Comparison of ENCODE assay signal across 8 cellular contexts in genomic region chrX:251762-252311, GRCh38. TPM values are rescaled to one million over a fixed set of nuclear protein-coding genes. Genes with fewer than 3 reads are reported as not detected.
DNase-seq lines count a peak whose midpoint lies in the region; ATAC-seq, FAIRE-seq and TF ChIP-seq lines count a peak whose summit lies in the region.
"Not testable (repeated sequence)": the region's sequence is repeated elsewhere in the genome, so short reads cannot be mapped to it uniquely, and the experiment has no call there.

No MANE protein-coding gene starts in this region.

- peaks cover 0 to 25% (median 18%) of the 10 kb centered on the region in 4 donors for H3K4me1 Mint-ChIP-seq in CD4-positive, CD25-positive, alpha-beta regulatory T cell
- peaks cover 16% of the 10 kb centered on the region for H3K4me1 Mint-ChIP-seq in T-helper 17 cell
- H3K4me1 Mint-ChIP-seq in activated CD8-positive, alpha-beta T cell treated with anti-CD3 and anti-CD28 coated beads, Interleukin-2, amount 10 ng/mL, durations not matched to agents 7 days and 5 days (ENCODE audit: low read depth), result peaks cover 24% of the 10 kb centered on the region
- H3K4me1 Mint-ChIP-seq in immature natural killer cell, result peaks cover 8 to 18% of the 10 kb centered on the region in 2 donors

- peak overlapping the region; percentile 63; the same call in 1 of the 2 replicates for H3K9ac ChIP-seq in OCI-LY3 (ENCODE audit: low read length)
- H3K9ac ChIP-seq in K562 (ENCODE audit: insufficient read depth in 1 of 2, low read depth in 2 of 2, low read length in 2 of 2); neuronal stem cell (ENCODE audit: low read depth, low read length, poor library complexity): not testable (repeated sequence)

- H3K9me1 ChIP-seq in K562 (ENCODE audit: control insufficient read depth, insufficient read depth, low read length), result not testable (repeated sequence)

- H4K20me1 ChIP-seq in OCI-LY3 (ENCODE audit: insufficient read depth, low read length); K562 (replicated peaks; ENCODE audit: control insufficient read depth, insufficient read depth, low read length): not testable (repeated sequence)

- FAIRE-seq in K562 (lab: Jason Lieb, UNC), result not testable (repeated sequence)

- H3K4ac ChIP-seq in neuronal stem cell (ENCODE audit: low read length), result not testable (repeated sequence)

- H2AK5ac ChIP-seq in neuronal stem cell (ENCODE audit: low read depth, low read length), result peak overlapping the region; percentile 54

- not testable (repeated sequence) for H4K91ac ChIP-seq in neuronal stem cell (ENCODE audit: low read depth, low read length, poor library complexity)

- H3K9me3 ChIP-seq in CD4-positive, CD25-positive, alpha-beta regulatory T cell (ENCODE audit: control insufficient read depth in 2 of 2, low read length in 2 of 2); OCI-LY3 (ENCODE audit: insufficient read depth, low read length); T-helper 17 cell (ENCODE audit: control insufficient read depth, low read length, poor library complexity, severe bottlenecking); K562 (replicated peaks; ENCODE audit: control insufficient read depth, insufficient read depth, low read depth, low read length); neuronal stem cell (replicated peaks in 1 of 2; ENCODE audit: control insufficient read depth in 2 of 2, insufficient read depth in 1 of 2, low read depth in 1 of 2, low read length in 2 of 2); vagina: not testable (repeated sequence)

- H2BK15ac ChIP-seq in neuronal stem cell (ENCODE audit: low read length), result not testable (repeated sequence)

- TF ChIP-seq EP300 in K562 (IDR thresholded peaks at IDR 0.05; ENCODE audit: low read length), result not testable (repeated sequence)

- not testable (repeated sequence) for H3K18ac ChIP-seq in neuronal stem cell (ENCODE audit: low read length)

- H3K9me3 Mint-ChIP-seq in CD4-positive, CD25-positive, alpha-beta regulatory T cell; immature natural killer cell: not testable (repeated sequence)
- H3K9me3 Mint-ChIP-seq in activated CD8-positive, alpha-beta T cell treated with anti-CD3 and anti-CD28 coated beads, Interleukin-2, amount 10 ng/mL, durations not matched to agents 7 days and 5 days (ENCODE audit: insufficient read depth), result peaks cover 21% of the 10 kb centered on the region

- not testable (repeated sequence) for ATAC-seq in CD4-positive, CD25-positive, alpha-beta regulatory T cell (ENCODE audit: low read depth in 2 of 2); T-helper 17 cell; activated CD8-positive, alpha-beta T cell treated with anti-CD3 and anti-CD28 coated beads, Interleukin-2, amount 10 ng/mL, durations not matched to agents 7 days and 5 days; K562

- not testable (repeated sequence) for TF ChIP-seq RAD21 in K562 (CRISPR knock-in tag; conservative IDR thresholded peaks at IDR 0.05 in 1 of 2, IDR thresholded peaks at IDR 0.05 in 1 of 2)

- H2BK12ac ChIP-seq in neuronal stem cell (ENCODE audit: low read length), result not testable (repeated sequence)

- H2BK120ac ChIP-seq in neuronal stem cell (ENCODE audit: low read depth, low read length), result not testable (repeated sequence)

- in situ Hi-C loops in K562 (cut with MboI), result not testable (repeated sequence)

- H3K4me2 ChIP-seq in OCI-LY3 (ENCODE audit: low read length), result peak overlapping the region; percentile 79
- not testable (repeated sequence) for H3K4me2 ChIP-seq in K562 (ENCODE audit: insufficient read depth, low read length); neuronal stem cell (ENCODE audit: insufficient read depth, low read length, poor library complexity, severe bottlenecking)

- H3K27ac ChIP-seq in CD4-positive, CD25-positive, alpha-beta regulatory T cell (ENCODE audit: insufficient read depth, low read length, poor library complexity, severe bottlenecking); K562 (ENCODE audit: extremely low read depth, low read depth, low read length); neuronal stem cell (replicated peaks; ENCODE audit: low read length); vagina: not testable (repeated sequence)
- peak overlapping the region; percentile 56; the same call in 1 of the 2 replicates for H3K27ac ChIP-seq in OCI-LY3 (ENCODE audit: low read length)

- not testable (repeated sequence) for H3K79me2 ChIP-seq in OCI-LY3 (ENCODE audit: low read length); K562 (ENCODE audit: control insufficient read depth, insufficient read depth, low read length)

- TF ChIP-seq CTCF in OCI-LY3 (IDR thresholded peaks at IDR 0.05; ENCODE audit: low read depth, low read length); K562 (IDR thresholded peaks at IDR 0.05 in 2 of 3, conservative IDR thresholded peaks at IDR 0.05 in 1 of 3; ENCODE audit: insufficient read depth in 2 of 3, low read depth in 1 of 3, low read length in 3 of 3); vagina (IDR thresholded peaks at IDR 0.05): not testable (repeated sequence)

- H4K8ac ChIP-seq in neuronal stem cell (ENCODE audit: low read depth, low read length), result not testable (repeated sequence)

- BruUV-seq in K562 (replicated peaks; lab: Mats Ljungman, UMichigan), result not testable (repeated sequence)

- peak overlapping the region; percentile 64 to 94 (median 93) for H3K27ac Mint-ChIP-seq in CD4-positive, CD25-positive, alpha-beta regulatory T cell
- H3K27ac Mint-ChIP-seq in T-helper 17 cell (peak overlapping the region; percentile 44), immature natural killer cell (peak overlapping the region in 5 of 6 donors; percentile 82 to 94 (median 92))
- H3K27ac Mint-ChIP-seq in activated CD8-positive, alpha-beta T cell treated with anti-CD3 and anti-CD28 coated beads, Interleukin-2, amount 10 ng/mL, durations not matched to agents 7 days and 5 days, result peak overlapping the region; percentile 97

- H3K4me3 ChIP-seq in CD4-positive, CD25-positive, alpha-beta regulatory T cell (ENCODE audit: low read depth, low read length); K562; neuronal stem cell (ENCODE audit: low read length in 2 of 2); vagina: not testable (repeated sequence)
- peak overlapping the region; percentile 76 for H3K4me3 ChIP-seq in OCI-LY3 (ENCODE audit: low read length)

- not testable (repeated sequence) for H3K36me3 Mint-ChIP-seq in CD4-positive, CD25-positive, alpha-beta regulatory T cell; T-helper 17 cell (ENCODE audit: low read depth); immature natural killer cell
- peaks cover 24% of the 10 kb centered on the region for H3K36me3 Mint-ChIP-seq in activated CD8-positive, alpha-beta T cell treated with anti-CD3 and anti-CD28 coated beads, Interleukin-2, amount 10 ng/mL, durations not matched to agents 7 days and 5 days (ENCODE audit: low read depth)

- not testable (repeated sequence) for H3K4me1 ChIP-seq in CD4-positive, CD25-positive, alpha-beta regulatory T cell (ENCODE audit: control insufficient read depth, insufficient read depth, low read length, poor library complexity, severe bottlenecking); neuronal stem cell (ENCODE audit: control insufficient read depth in 2 of 2, insufficient read depth in 1 of 2, low read depth in 1 of 2, low read length in 2 of 2); vagina
- peaks cover 14% of the 10 kb centered on the region; the same call in 1 of the 2 replicates for H3K4me1 ChIP-seq in OCI-LY3 (ENCODE audit: low read length)
- peaks cover 2 to 11% of the 10 kb centered on the region in 2 experiments; a peak in 4 of 5 replicates for H3K4me1 ChIP-seq in K562 (replicated peaks in 1 of 2; ENCODE audit: control insufficient read depth in 2 of 2, insufficient read depth in 2 of 2, low read length in 2 of 2)

- intact Hi-C loops in K562 (cut with micrococcal nuclease); vagina (cut with DNase I): not testable (repeated sequence)

- WGBS in K562 (ENCODE audit: insufficient coverage, low coverage, missing lambda C conversion rate), result 13% methylated on average over 11 of the region's 11 CpGs
- no CpG with 5 or more reads among the region's 11 CpGs for WGBS in neuronal stem cell (ENCODE audit: extremely low coverage in 2 of 2, insufficient read length in 2 of 2, insufficient replicate concordance in 1 of 2), 2 donors

- not testable (repeated sequence) for H3K14ac ChIP-seq in neuronal stem cell (ENCODE audit: low read length)

- peak overlapping the region in 1 of 4 donors; percentile 51 for H3K4me3 Mint-ChIP-seq in CD4-positive, CD25-positive, alpha-beta regulatory T cell
- not testable (repeated sequence) for H3K4me3 Mint-ChIP-seq in T-helper 17 cell; activated CD8-positive, alpha-beta T cell treated with anti-CD3 and anti-CD28 coated beads, Interleukin-2, amount 10 ng/mL, durations not matched to agents 7 days and 5 days
- H3K4me3 Mint-ChIP-seq in immature natural killer cell, result peak overlapping the region in 2 of 5 donors; percentile 41 to 68

- H3K36me3 ChIP-seq in CD4-positive, CD25-positive, alpha-beta regulatory T cell (ENCODE audit: control insufficient read depth, insufficient read depth, low read length); OCI-LY3 (replicated peaks; ENCODE audit: low read depth, low read length); K562 (ENCODE audit: control insufficient read depth, insufficient read depth, low read length); neuronal stem cell (replicated peaks in 1 of 2; ENCODE audit: control insufficient read depth in 2 of 2, insufficient read depth in 2 of 2, low read length in 2 of 2); vagina: not testable (repeated sequence)

- H3K79me1 ChIP-seq in neuronal stem cell (ENCODE audit: low read depth, low read length), result not testable (repeated sequence)

- H2AFZ ChIP-seq in OCI-LY3 (ENCODE audit: low read depth, low read length); K562 (ENCODE audit: low read depth, low read length); neuronal stem cell (ENCODE audit: low read length): not testable (repeated sequence)

- H3K27me3 Mint-ChIP-seq in CD4-positive, CD25-positive, alpha-beta regulatory T cell; T-helper 17 cell; activated CD8-positive, alpha-beta T cell treated with anti-CD3 and anti-CD28 coated beads, Interleukin-2, amount 10 ng/mL, durations not matched to agents 7 days and 5 days (ENCODE audit: low read depth); immature natural killer cell (ENCODE audit: low read depth in 3 of 3): not testable (repeated sequence)

- POLR2A ChIA-PET in activated CD8-positive, alpha-beta T cell treated with anti-CD3 and anti-CD28 coated beads, Interleukin-2, amount 10 ng/mL, durations not matched to agents 7 days and 5 days (lab: Charles Lee); K562 (lab: Yijun Ruan, JAX): not testable (repeated sequence)

- DNase-seq in CD4-positive, CD25-positive, alpha-beta regulatory T cell; T-helper 17 cell; activated CD8-positive, alpha-beta T cell treated with anti-CD3 and anti-CD28 coated beads, Interleukin-2, amount 10 ng/mL, durations not matched to agents 7 days and 5 days; K562 (ENCODE audit: extremely low read depth in 1 of 4, low spot score in 3 of 4); immature natural killer cell; neuronal stem cell (ENCODE audit: low spot score): not testable (repeated sequence)
- DNase-seq in vagina (ENCODE audit: extremely low spot score in 2 of 2), result peak; percentile 16 to 54

- H3K27me3 ChIP-seq in CD4-positive, CD25-positive, alpha-beta regulatory T cell (ENCODE audit: control insufficient read depth, insufficient read depth, low read length); OCI-LY3 (ENCODE audit: low read depth, low read length); K562 (ENCODE audit: control insufficient read depth in 2 of 2, insufficient read depth in 2 of 2, low read length in 2 of 2); neuronal stem cell (ENCODE audit: control insufficient read depth in 3 of 3, insufficient read depth in 3 of 3, low read depth in 1 of 3, low read length in 3 of 3); vagina: not testable (repeated sequence)

- not testable (repeated sequence) for H2BK5ac ChIP-seq in neuronal stem cell (ENCODE audit: low read length)

- H3K23ac ChIP-seq in neuronal stem cell (ENCODE audit: low read depth, low read length, poor library complexity), result not testable (repeated sequence)

- not testable (repeated sequence) for TF ChIP-seq POLR2A in K562 (conservative IDR thresholded peaks at IDR 0.05); vagina (IDR thresholded peaks at IDR 0.05)

- CTCF ChIA-PET in activated CD8-positive, alpha-beta T cell treated with anti-CD3 and anti-CD28 coated beads, Interleukin-2, amount 10 ng/mL, durations not matched to agents 7 days and 5 days (lab: Charles Lee); K562 (lab: Yijun Ruan, JAX; ENCODE audit: low intra/inter-chr PET ratio): not testable (repeated sequence)

RNA-seq across cellular contexts. Expression of gene PLCXD1, which starts 29.3 kb away (rescaled TPM):
- 13.3 TPM for total RNA-seq in CD4-positive, CD25-positive, alpha-beta regulatory T cell
- 1 to 10 TPM; 2.9 to 5.9 (median 4.3) TPM for polyA plus RNA-seq in CD4-positive, CD25-positive, alpha-beta regulatory T cell
- total RNA-seq in T-helper 17 cell (10 to 100 TPM; 13.0 to 17.9 TPM), K562 (2014; rRNA removed) (43.8 and 63.8 TPM in 2 replicates), K562 (2014; rRNA removed; fragmentation: Illumina TruSeq; extraction: Trizol) (10.8 and 12.2 TPM in 2 replicates), K562 (2015; rRNA removed; fragmentation: Illumina TruSeq; extraction: Trizol) (26.0 and 27.3 TPM in 2 replicates), K562 (2021) (50.5 and 52.6 TPM in 2 replicates), vagina (14.0 TPM)
- 10 to 100 TPM; 44.5 to 50.2 TPM for total RNA-seq in activated CD8-positive, alpha-beta T cell treated with anti-CD3 and anti-CD28 coated beads, Interleukin-2, amount 10 ng/mL, durations not matched to agents 7 days and 5 days
- 52.4 and 139 TPM in 2 replicates for total RNA-seq in K562 (2011; cell fraction: chromatin; rRNA removed; ENCODE audit: low replicate concordance)
- 83.4 and 116 TPM in 2 replicates for total RNA-seq in K562 (2011; cell fraction: nucleolus; rRNA removed)
- total RNA-seq in K562 (2011; cell fraction: nucleoplasm; rRNA removed), result 77.7 and 93.6 TPM in 2 replicates
- polyA plus RNA-seq in K562 (2011; rRNA removed) (39.5 and 63.7 TPM in 2 replicates), K562 (2014; fragmentation: Illumina TruSeq; extraction: Trizol) (40.7 and 60.2 TPM in 2 replicates), K562 (2014; fragmentation: Nextera tagmentation; extraction: Ambion mirVana) (1 to 10 TPM; 6.0 to 6.2 TPM), K562 (2014; rRNA removed) (57.0 and 60.2 TPM in 2 replicates), immature natural killer cell (1 to 10 TPM; 1.2 to 7.5 (median 2.8) TPM)
- polyA plus RNA-seq in K562 (2011; cell fraction: cytosol; rRNA removed), result 70.2 and 75.4 TPM in 2 replicates
- polyA plus RNA-seq in K562 (2011; cell fraction: nucleus; rRNA removed), result 99.5 and 137 TPM in 2 replicates
- polyA plus RNA-seq in K562 (2012), result 42.8 and 49.2 TPM in 2 replicates
- 27.5 and 36.2 TPM in 2 replicates for polyA minus RNA-seq in K562 (2011; rRNA and poly(A)+ RNA removed)
- 64.6 and 108 TPM in 2 replicates for polyA minus RNA-seq in K562 (2011; cell fraction: cytosol; rRNA and poly(A)+ RNA removed)
- 37.3 and 47.7 TPM in 2 replicates for polyA minus RNA-seq in K562 (2011; cell fraction: nucleus; rRNA and poly(A)+ RNA removed)
- 32.6 TPM for polyA plus RNA-seq in neuronal stem cell (2013, experiment 1 of 2)
- polyA plus RNA-seq in neuronal stem cell (2013, experiment 2 of 2), result 33.7 TPM

Comparison
In these comparisons a context has a peak if more than half of its experiments do, and no peak if none do; other contexts are left out.
1. H3K27ac Mint-ChIP-seq: peak in every context shown above with its lines; median percentile 97 in activated CD8-positive, alpha-beta T cell treated with anti-CD3 and anti-CD28 coated beads, Interleukin-2, amount 10 ng/mL, durations not matched to agents 7 days and 5 days; 93 in CD4-positive, CD25-positive, alpha-beta regulatory T cell; 92 in immature natural killer cell; 44 in T-helper 17 cell.